Comparison of ENCODE assay signal across 17 cellular contexts in genomic region chr21:38815060-38815405, GRCh38. TPM values are rescaled to one million over a fixed set of nuclear protein-coding genes. Genes with fewer than 3 reads are reported as not detected.
A peak's percentile ranks its signal among the peaks of the same experiment; 100 is the strongest.
DNase-seq lines count a peak whose midpoint lies in the region; ATAC-seq and TF ChIP-seq lines count a peak whose summit lies in the region.
"Had no signal": no experiment of that assay in that cellular context is flagged by ENCODE, and none has a peak within 500 bp of the region (broad histone marks: within the 10 kb centered on the region; RNA-seq: fewer than 3 reads in every experiment).

No MANE protein-coding gene starts in this region.

- peaks cover 4% of the 10 kb centered on the region; the same call in 1 of the 2 replicates for H3F3A ChIP-seq in GM23338 (replicated peaks; ENCODE audit: low read depth)

- no peak overlapping the region for H2AFZ ChIP-seq in GM23338

- ATAC-seq in GM19351 (IDR thresholded peaks at IDR 0.05; ENCODE audit: unreplicated experiment) (no peak), HG03159 (IDR thresholded peaks at IDR 0.05; ENCODE audit: unreplicated experiment) (no peak), GM23338 (no peak)
- ATAC-seq: activated CD8-positive, alpha-beta T cell treated with anti-CD3 and anti-CD28 coated beads for 36 hours had no signal

- no peak overlapping the region for H2BK120ac ChIP-seq in mesendoderm (ENCODE audit: low read depth, low read length)

- H3K27ac ChIP-seq in A673 (ENCODE audit: low read depth, low read length, poor library complexity, severe bottlenecking) (peak overlapping the region; percentile 83), ascending aorta (peak overlapping the region; percentile 65 to 99), mesendoderm (ENCODE audit: low read depth, low read length) (no peak overlapping the region), GM23338 (ENCODE audit: low read depth) (no peak overlapping the region)
- H3K27ac ChIP-seq: uterus had no signal

- H3K4me1 ChIP-seq in A673 (ENCODE audit: insufficient read depth, low read length, poor library complexity, severe bottlenecking) (peaks cover 53% of the 10 kb centered on the region), ascending aorta (peaks cover 2 to 53% of the 10 kb centered on the region in 2 donors), mesendoderm (ENCODE audit: control insufficient read depth, low read depth, low read length) (peaks cover 16% of the 10 kb centered on the region), GM23338 (ENCODE audit: insufficient read depth) (peaks cover 41% of the 10 kb centered on the region)
- H3K4me1 ChIP-seq: uterus had no signal

- H3K9me3 ChIP-seq in A673 (ENCODE audit: low read depth, low read length, poor library complexity, severe bottlenecking) (no peaks in the 10 kb centered on the region), ascending aorta (no peaks in the 10 kb centered on the region)
- H3K9me3 ChIP-seq: uterus had no signal

- POLR2A ChIA-PET in A673 (lab: Charles Lee; ENCODE audit: low non-redundant PET): interaction anchor here (0.7 kb wide), 1 partner anchor 93 kb away, joined by 8 read pairs; no protein-coding TSS in a partner anchor

- H3K79me1 ChIP-seq in mesendoderm (ENCODE audit: low read length): peaks cover 13% of the 10 kb centered on the region

- H2AK5ac ChIP-seq in mesendoderm (ENCODE audit: low read length): peak overlapping the region; percentile 35

- no CpG with 5 or more reads among the region's 2 CpGs for WGBS in mesendoderm (ENCODE audit: extremely low coverage, insufficient coverage, low lambda C conversion rate)

- H3K4me3 Mint-ChIP-seq in HFFc6: peak overlapping the region; percentile 10; the same call in 1 of the 2 replicates
- no peak overlapping the region for H3K4me3 Mint-ChIP-seq in GM23338
- H3K4me3 Mint-ChIP-seq: activated CD8-positive, alpha-beta T cell treated with anti-CD3 and anti-CD28 coated beads for 36 hours; activated naive CD4-positive, alpha-beta T cell treated with anti-CD3 and anti-CD28 coated beads, Interleukin-2, amount 10 ng/mL, durations not matched to agents 7 days and 5 days; T-helper 2 cell treated with Interferon-gamma antibody and Interleukin-4, amounts not matched to agents 5 μg/mL and 100 μg/mL, for 36 hours had no signal

- no peaks in the 10 kb centered on the region; the same call in 1 of the 2 replicates for H4K20me1 ChIP-seq in GM23338 (replicated peaks; ENCODE audit: insufficient read depth)

- no peak for TF ChIP-seq CTCF in A673 (conservative IDR thresholded peaks at IDR 0.05; ENCODE audit: low read depth, low read length)
- TF ChIP-seq CTCF in HFFc6 (IDR thresholded peaks at IDR 0.05): no peak
- TF ChIP-seq CTCF in ascending aorta (IDR thresholded peaks at IDR 0.05): no peak
- TF ChIP-seq CTCF in GM23338 (conservative IDR thresholded peaks at IDR 0.05; ENCODE audit: low read depth in 2 of 2): no peak

- H3K23ac ChIP-seq in mesendoderm (ENCODE audit: low read length): no peak overlapping the region

- peaks cover 74% of the 10 kb centered on the region for H3K36me3 Mint-ChIP-seq in HFFc6 (ENCODE audit: low read depth)
- peaks cover 93% of the 10 kb centered on the region for H3K36me3 Mint-ChIP-seq in GM23338 (ENCODE audit: low read depth)

- peak overlapping the region; percentile 62 for H3K4ac ChIP-seq in mesendoderm (ENCODE audit: low read depth, low read length)

- DNase-seq in A673 (ENCODE audit: low spot score) (no peak), HFFc6 (peak; percentile 89), ascending aorta (ENCODE audit: low spot score in 2 of 2) (no peak), mesendoderm (no peak), hypothalamus (lab: John Stamatoyannopoulos, UW) (no peak), GM23338 (ENCODE audit: low spot score) (no peak)
- DNase-seq: activated CD8-positive, alpha-beta T cell treated with anti-CD3 and anti-CD28 coated beads for 36 hours; activated naive CD4-positive, alpha-beta T cell treated with anti-CD3 and anti-CD28 coated beads, Interleukin-2, amount 10 ng/mL, durations not matched to agents 7 days and 5 days; H7; NCI-H345; OCI-M1; stimulated activated CD4-positive, alpha-beta T cell treated with anti-CD3 and anti-CD28 coated beads, Interleukin-1b, Interleukin-23, amount 100 ng/mL, for 48 hours; uterus had no signal

- intact Hi-C loops in A673 (cut with micrococcal nuclease; ENCODE audit: unreplicated experiment) (no loop called here), ascending aorta (cut with DNase I) (no loop called here)

- BruUV-seq in A673 (replicated peaks; lab: Mats Ljungman, UMichigan): no TSS peak

- H3K27me3 ChIP-seq in A673 (replicated peaks; ENCODE audit: insufficient read depth, low read depth, low read length, poor library complexity) (no peaks in the 10 kb centered on the region), ascending aorta (no peaks in the 10 kb centered on the region), mesendoderm (ENCODE audit: insufficient read depth, low read length, poor library complexity) (no peaks in the 10 kb centered on the region), GM23338 (ENCODE audit: insufficient read depth) (no peaks in the 10 kb centered on the region)
- H3K27me3 ChIP-seq: uterus had no signal

- no peaks in the 10 kb centered on the region; the same call in 1 of the 2 replicates for H3K27me3 Mint-ChIP-seq in HFFc6 (ENCODE audit: insufficient read depth)
- H3K27me3 Mint-ChIP-seq in GM23338 (ENCODE audit: insufficient read depth, low read depth, poor library complexity): no peaks in the 10 kb centered on the region
- H3K27me3 Mint-ChIP-seq: activated CD8-positive, alpha-beta T cell treated with anti-CD3 and anti-CD28 coated beads for 36 hours; activated naive CD4-positive, alpha-beta T cell treated with anti-CD3 and anti-CD28 coated beads, Interleukin-2, amount 10 ng/mL, durations not matched to agents 7 days and 5 days; progenitor cell of endocrine pancreas had no signal

- H3K9ac ChIP-seq in mesendoderm (ENCODE audit: low read length): no peak overlapping the region

- peak overlapping the region; percentile 28 for H2BK15ac ChIP-seq in mesendoderm (replicated peaks; ENCODE audit: low read depth)

- CTCF ChIA-PET in A673 (lab: Charles Lee): no interaction called here

- H3K4me3 ChIP-seq in A673 (ENCODE audit: low read depth, low read length, poor library complexity, severe bottlenecking) (no peak overlapping the region), ascending aorta (no peak overlapping the region), mesendoderm (ENCODE audit: low read length) (no peak overlapping the region), GM23338 (no peak overlapping the region)
- H3K4me3 ChIP-seq: uterus had no signal

- no peak overlapping the region for H4K8ac ChIP-seq in mesendoderm (ENCODE audit: low read depth, low read length)

- peak overlapping the region; percentile 85 for H3K18ac ChIP-seq in mesendoderm (ENCODE audit: low read length)

- H3K4me2 ChIP-seq in mesendoderm (ENCODE audit: low read length) (no peak overlapping the region), GM23338 (no peak overlapping the region)

- peak overlapping the region; percentile 61 for H3K56ac ChIP-seq in mesendoderm (ENCODE audit: low read length)

- H3K27ac Mint-ChIP-seq in HFFc6 (peak overlapping the region; percentile 72), GM23338 (no peak overlapping the region)
- H3K27ac Mint-ChIP-seq: activated CD8-positive, alpha-beta T cell treated with anti-CD3 and anti-CD28 coated beads for 36 hours; activated naive CD4-positive, alpha-beta T cell treated with anti-CD3 and anti-CD28 coated beads, Interleukin-2, amount 10 ng/mL, durations not matched to agents 7 days and 5 days; T-helper 2 cell treated with Interferon-gamma antibody and Interleukin-4, amounts not matched to agents 5 μg/mL and 100 μg/mL, for 36 hours had no signal

- H3K36me3 ChIP-seq in A673 (ENCODE audit: insufficient read depth, low read length, poor library complexity, severe bottlenecking): peaks cover 64% of the 10 kb centered on the region
- H3K36me3 ChIP-seq in ascending aorta: peaks cover 76 to 91% of the 10 kb centered on the region in 2 donors
- H3K36me3 ChIP-seq in mesendoderm (ENCODE audit: control insufficient read depth, insufficient read depth, low read length): peaks cover 32% of the 10 kb centered on the region
- H3K36me3 ChIP-seq in GM23338 (ENCODE audit: insufficient read depth): peaks cover 65% of the 10 kb centered on the region
- H3K36me3 ChIP-seq: uterus had no signal

- H3K4me1 Mint-ChIP-seq in HFFc6 (ENCODE audit: low read depth) (peaks cover 85% of the 10 kb centered on the region), GM23338 (peaks cover 42% of the 10 kb centered on the region)

- H3K9me2 ChIP-seq in GM23338 (ENCODE audit: insufficient read depth): no peaks in the 10 kb centered on the region

- H4K5ac ChIP-seq in mesendoderm (ENCODE audit: low read length): no peak overlapping the region

- H3K9me3 Mint-ChIP-seq in HFFc6: no peaks in the 10 kb centered on the region
- no peaks in the 10 kb centered on the region for H3K9me3 Mint-ChIP-seq in GM23338
- H3K9me3 Mint-ChIP-seq: activated CD8-positive, alpha-beta T cell treated with anti-CD3 and anti-CD28 coated beads for 36 hours; activated naive CD4-positive, alpha-beta T cell treated with anti-CD3 and anti-CD28 coated beads, Interleukin-2, amount 10 ng/mL, durations not matched to agents 7 days and 5 days; T-helper 2 cell treated with Interferon-gamma antibody and Interleukin-4, amounts not matched to agents 5 μg/mL and 100 μg/mL, for 36 hours had no signal

- H3K79me2 ChIP-seq in mesendoderm (ENCODE audit: control insufficient read depth, insufficient read depth, low read length) (peaks cover 9% of the 10 kb centered on the region), GM23338 (replicated peaks; ENCODE audit: insufficient read depth) (peaks cover 40% of the 10 kb centered on the region)

- peak overlapping the region; percentile 87 for H2BK5ac ChIP-seq in mesendoderm (ENCODE audit: low read length)

TF ChIP-seq in GM23338, 12 proteins besides CTCF, POLR2A, EP300 and RAD21 (continues in another document):
- TF ChIP-seq POLR2AphosphoS5 (IDR thresholded peaks at IDR 0.05; ENCODE audit: low read depth) (no peak), EZH2 (IDR thresholded peaks at IDR 0.05; ENCODE audit: low read depth, unreplicated experiment) (no peak), STAT1 (IDR thresholded peaks at IDR 0.05; ENCODE audit: unreplicated experiment) (no peak)

RNA-seq across cellular contexts. Expression of gene ETS2, which starts 9.3 kb away (rescaled TPM):
- total RNA-seq in A673 (2021) (35.1 and 45.6 TPM in 2 replicates), ascending aorta (113 TPM)
- total RNA-seq in HFFc6 (2021; fragmentation: NEBNext Ultra II Directional; extraction: Animal tissue kit (Norgen Biotek cat#: 25700)): 10 to 100 TPM; 23.2 to 33.3 (median 29.0) TPM
- polyA plus RNA-seq in mesendoderm (2013, experiment 1 of 2): 54.1 TPM
- 53.4 TPM for polyA plus RNA-seq in mesendoderm (2013, experiment 2 of 2)
- 35.5 and 36.8 TPM in 2 replicates for total RNA-seq in GM23338 (2014; rRNA removed; shearing (Covaris generic))
- polyA plus RNA-seq in GM23338 (2016; fragmentation: Nextera tagmentation; extraction: Ambion mirVana): 17.9 and 19.5 TPM in 2 replicates

Comparison
In these comparisons a context has a peak if more than half of its experiments do, and no peak if none do; other contexts are left out.
1. H3K27ac ChIP-seq: peak in A673 (single experiment) and ascending aorta (2 of 2); none in mesendoderm (single experiment) and GM23338 (single experiment).